ENCODE assay signal across 19 cellular contexts in genomic region chr22:49585695-49586243, GRCh38.
"Had no signal": no experiment of that assay in that cellular context is flagged by ENCODE, and none has a peak within 500 bp of the region (broad histone marks: within the 10 kb centered on the region; RNA-seq: fewer than 3 reads in every experiment).

No MANE protein-coding gene starts in this region.

- H3K36me3 ChIP-seq: gastrocnemius medialis, heart right ventricle, ovary, right atrium auricular region, suprapubic skin, thyroid gland, vagina had no signal

- H3K4me1 ChIP-seq: gastrocnemius medialis, heart right ventricle, left lung, right atrium auricular region, suprapubic skin, thyroid gland, vagina had no signal

- H3K27me3 ChIP-seq: gastrocnemius medialis, heart right ventricle, left lung, ovary, right atrium auricular region, thyroid gland, upper lobe of left lung, vagina had no signal

- H3K27ac ChIP-seq: coronary artery, gastrocnemius medialis, heart right ventricle, left lung, ovary, right atrium auricular region, suprapubic skin, thyroid gland, upper lobe of left lung, vagina had no signal

- DNase-seq: effector CD4-positive, alpha-beta T cell; heart right ventricle; hypothalamus; naive thymus-derived CD4-positive, alpha-beta T cell; nephron progenitor cell; ovary; stimulated activated CD4-positive, alpha-beta T cell treated with anti-CD3 and anti-CD28 coated beads, Interleukin-4, amount 100 ng/mL, for 1 hour; stimulated activated CD8-positive, alpha-beta memory T cell treated with anti-CD3 and anti-CD28 coated beads, Interleukin-4, amount 100 ng/mL, for 48 hours; stimulated activated naive CD8-positive, alpha-beta T cell treated with anti-CD3 and anti-CD28 coated beads, Interleukin-15, Interleukin-2, amounts not matched to agents 100 U/mL and 50 U/mL, for 24 hours; thyroid gland had no signal

- H3K4me3 ChIP-seq: coronary artery, gastrocnemius medialis, heart right ventricle, left lung, ovary, right atrium auricular region, smooth muscle cell, suprapubic skin, thyroid gland, upper lobe of left lung, vagina had no signal

- ATAC-seq: gastrocnemius medialis; heart right ventricle; left lung; naive thymus-derived CD4-positive, alpha-beta T cell; stimulated activated effector memory CD8-positive, alpha-beta T cell treated with anti-CD3 and anti-CD28 coated beads, Interleukin-12 subunit alpha, Interleukin-12 subunit beta, amount 100 ng/mL, for 72 hours; stimulated activated naive CD8-positive, alpha-beta T cell treated with anti-CD3 and anti-CD28 coated beads, Interleukin-15, Interleukin-2, amounts not matched to agents 100 U/mL and 50 U/mL, for 24 hours had no signal

- H3K9me3 ChIP-seq: gastrocnemius medialis, ovary, right atrium auricular region, suprapubic skin, thyroid gland, upper lobe of left lung, vagina had no signal
